ENCODE assay signal across 8 cellular contexts in the genomic region with DNA sequence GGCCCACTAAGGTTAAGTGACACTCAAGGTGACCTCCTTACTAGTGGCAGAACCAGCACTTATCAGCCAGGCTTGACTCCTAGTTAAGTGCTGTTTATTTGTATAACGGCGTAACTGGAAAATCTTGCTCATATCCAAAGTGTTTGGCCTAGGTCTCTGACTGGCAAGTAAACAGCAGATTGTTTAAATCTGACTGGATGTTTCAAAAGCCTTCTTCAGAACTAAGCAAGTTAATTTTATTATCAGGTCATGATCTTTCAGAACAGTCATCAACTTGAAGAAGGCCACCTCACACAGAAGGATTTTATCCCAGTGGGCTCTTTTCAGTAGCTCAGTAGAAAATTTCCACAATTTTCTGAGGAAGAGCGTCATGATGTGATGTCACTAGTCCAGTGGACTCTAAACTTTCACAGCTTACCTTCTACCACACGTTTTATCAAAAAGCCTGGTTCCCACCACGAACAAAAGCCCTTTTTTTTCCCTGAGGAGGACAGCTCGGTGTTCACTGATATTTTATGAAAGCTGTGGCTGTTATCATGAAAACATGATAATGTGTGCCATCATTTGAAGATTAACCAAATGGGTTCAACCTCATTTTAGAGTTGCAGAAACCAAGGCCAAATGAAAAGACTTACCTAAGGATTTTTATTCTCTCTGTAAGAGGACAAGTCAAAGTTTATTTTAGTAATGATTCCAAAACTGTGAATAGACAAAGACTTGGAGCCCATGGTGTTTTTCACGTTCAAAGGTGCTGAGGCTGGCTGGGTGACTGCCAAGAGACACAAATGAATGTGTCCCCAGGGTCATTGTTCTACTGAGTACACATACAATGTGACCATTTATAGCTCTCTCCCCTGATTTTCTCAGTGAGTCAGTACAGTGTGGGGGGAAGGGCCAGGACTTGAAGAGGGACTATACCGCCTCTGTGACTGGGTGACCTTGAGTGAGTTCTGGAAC. TPM values are rescaled to one million over a fixed set of nuclear protein-coding genes. Genes with fewer than 3 reads are reported as not detected.
DNase-seq lines count a peak whose midpoint lies in the region; ATAC-seq and TF ChIP-seq lines count a peak whose summit lies in the region.

No MANE protein-coding gene starts in this region.

- no peaks in the 10 kb centered on the region for H3K27me3 ChIP-seq in hepatocyte

- H4K20me1 ChIP-seq in hepatocyte (ENCODE audit: insufficient read depth, poor library complexity, severe bottlenecking): no peaks in the 10 kb centered on the region

- TF ChIP-seq CTCF in VCaP (conservative IDR thresholded peaks at IDR 0.05) (no peak), hepatocyte (IDR thresholded peaks at IDR 0.05; ENCODE audit: poor library complexity) (no peak)

- ATAC-seq in HG03521 (IDR thresholded peaks at IDR 0.05; ENCODE audit: unreplicated experiment): no peak
- ATAC-seq in HG03095 (IDR thresholded peaks at IDR 0.05; ENCODE audit: unreplicated experiment): no peak

- H3K4me3 ChIP-seq in hepatocyte: no peak overlapping the region

- H3K9me3 ChIP-seq in hepatocyte (ENCODE audit: low read depth): no peaks in the 10 kb centered on the region

- 53% methylated on average over 8 of the region's 8 CpGs for WGBS in hepatocyte (ENCODE audit: low lambda C conversion rate, missing lambda C conversion rate)

- H3K4me2 ChIP-seq in hepatocyte: peak overlapping the region; percentile 39

- H3K36me3 ChIP-seq in hepatocyte (replicated peaks; ENCODE audit: insufficient read depth, low read depth): no peaks in the 10 kb centered on the region

- H3K27ac ChIP-seq in VCaP (peak overlapping the region; percentile 10; the same call in 1 of the 2 replicates), hepatocyte (peak overlapping the region; percentile 91), temporal lobe (ENCODE audit: low read depth, low read length) (peak overlapping the region; percentile 73)

- peaks cover 14% of the 10 kb centered on the region for H3K4me1 ChIP-seq in hepatocyte (ENCODE audit: insufficient read depth)

- TF ChIP-seq EP300 in Ishikawa (IDR thresholded peaks at IDR 0.05; ENCODE audit: borderline replicate concordance): peak; percentile 67; the same call in 1 of the 2 replicates

- H3K79me2 ChIP-seq in hepatocyte: no peaks in the 10 kb centered on the region

- peak; percentile 86 for DNase-seq in hepatocyte (ENCODE audit: low spot score)
- DNase-seq in mesenteric fat pad (ENCODE audit: low spot score): no peak
- no peak for DNase-seq in SKM-1 treated with dmso at 0.1 percent for 144 hours (lab: John Stamatoyannopoulos, UW; ENCODE audit: unreplicated experiment)

- TF ChIP-seq RAD21 in Ishikawa (IDR thresholded peaks at IDR 0.05; ENCODE audit: low read depth): no peak

- H3K9me2 ChIP-seq in hepatocyte (replicated peaks; ENCODE audit: insufficient read depth): no peaks in the 10 kb centered on the region

- H2AFZ ChIP-seq in hepatocyte: no peak overlapping the region

TF ChIP-seq in Ishikawa, 13 proteins besides CTCF, POLR2A, EP300 and RAD21:
- TF ChIP-seq EGR1 (IDR thresholded peaks at IDR 0.05): no peak
- TF ChIP-seq CEBPB (IDR thresholded peaks at IDR 0.05): no peak
- TF ChIP-seq, protein P1, sequence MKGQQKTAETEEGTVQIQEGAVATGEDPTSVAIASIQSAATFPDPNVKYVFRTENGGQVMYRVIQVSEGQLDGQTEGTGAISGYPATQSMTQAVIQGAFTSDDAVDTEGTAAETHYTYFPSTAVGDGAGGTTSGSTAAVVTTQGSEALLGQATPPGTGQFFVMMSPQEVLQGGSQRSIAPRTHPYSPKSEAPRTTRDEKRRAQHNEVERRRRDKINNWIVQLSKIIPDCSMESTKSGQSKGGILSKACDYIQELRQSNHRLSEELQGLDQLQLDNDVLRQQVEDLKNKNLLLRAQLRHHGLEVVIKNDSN (IDR thresholded peaks at IDR 0.05): no peak
- TF ChIP-seq TCF12 (IDR thresholded peaks at IDR 0.05; ENCODE audit: low read depth): peak; percentile 51; the same call in 1 of the 2 replicates
- no peak for TF ChIP-seq YY1 (IDR thresholded peaks at IDR 0.05; ENCODE audit: low read depth)
- no peak for TF ChIP-seq CREB1 (IDR thresholded peaks at IDR 0.05; ENCODE audit: low read depth)
- TF ChIP-seq NFIC (IDR thresholded peaks at IDR 0.05): peak; percentile 78
- TF ChIP-seq TEAD4 (IDR thresholded peaks at IDR 0.05): 0 out of 2 replicates have a peak, but pooled peaks have one; percentile 36
- no peak for TF ChIP-seq ZBTB7A (IDR thresholded peaks at IDR 0.05; ENCODE audit: low read depth)
- no peak for TF ChIP-seq TAF1 (IDR thresholded peaks at IDR 0.05; ENCODE audit: low read depth)
- TF ChIP-seq, protein P2, sequence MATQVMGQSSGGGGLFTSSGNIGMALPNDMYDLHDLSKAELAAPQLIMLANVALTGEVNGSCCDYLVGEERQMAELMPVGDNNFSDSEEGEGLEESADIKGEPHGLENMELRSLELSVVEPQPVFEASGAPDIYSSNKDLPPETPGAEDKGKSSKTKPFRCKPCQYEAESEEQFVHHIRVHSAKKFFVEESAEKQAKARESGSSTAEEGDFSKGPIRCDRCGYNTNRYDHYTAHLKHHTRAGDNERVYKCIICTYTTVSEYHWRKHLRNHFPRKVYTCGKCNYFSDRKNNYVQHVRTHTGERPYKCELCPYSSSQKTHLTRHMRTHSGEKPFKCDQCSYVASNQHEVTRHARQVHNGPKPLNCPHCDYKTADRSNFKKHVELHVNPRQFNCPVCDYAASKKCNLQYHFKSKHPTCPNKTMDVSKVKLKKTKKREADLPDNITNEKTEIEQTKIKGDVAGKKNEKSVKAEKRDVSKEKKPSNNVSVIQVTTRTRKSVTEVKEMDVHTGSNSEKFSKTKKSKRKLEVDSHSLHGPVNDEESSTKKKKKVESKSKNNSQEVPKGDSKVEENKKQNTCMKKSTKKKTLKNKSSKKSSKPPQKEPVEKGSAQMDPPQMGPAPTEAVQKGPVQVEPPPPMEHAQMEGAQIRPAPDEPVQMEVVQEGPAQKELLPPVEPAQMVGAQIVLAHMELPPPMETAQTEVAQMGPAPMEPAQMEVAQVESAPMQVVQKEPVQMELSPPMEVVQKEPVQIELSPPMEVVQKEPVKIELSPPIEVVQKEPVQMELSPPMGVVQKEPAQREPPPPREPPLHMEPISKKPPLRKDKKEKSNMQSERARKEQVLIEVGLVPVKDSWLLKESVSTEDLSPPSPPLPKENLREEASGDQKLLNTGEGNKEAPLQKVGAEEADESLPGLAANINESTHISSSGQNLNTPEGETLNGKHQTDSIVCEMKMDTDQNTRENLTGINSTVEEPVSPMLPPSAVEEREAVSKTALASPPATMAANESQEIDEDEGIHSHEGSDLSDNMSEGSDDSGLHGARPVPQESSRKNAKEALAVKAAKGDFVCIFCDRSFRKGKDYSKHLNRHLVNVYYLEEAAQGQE (IDR thresholded peaks at IDR 0.05; ENCODE audit: low read depth): no peak
- no peak for TF ChIP-seq FOXM1 (IDR thresholded peaks at IDR 0.05; ENCODE audit: borderline replicate concordance, low read depth)
- TF ChIP-seq, protein P3, sequence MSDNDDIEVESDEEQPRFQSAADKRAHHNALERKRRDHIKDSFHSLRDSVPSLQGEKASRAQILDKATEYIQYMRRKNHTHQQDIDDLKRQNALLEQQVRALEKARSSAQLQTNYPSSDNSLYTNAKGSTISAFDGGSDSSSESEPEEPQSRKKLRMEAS (IDR thresholded peaks at IDR 0.05): no peak

RNA-seq across cellular contexts. Expression of a gene that starts 9.1 kb away (rescaled TPM):
- total RNA-seq in hepatocyte (3.2 and 20.2 TPM in 2 replicates), temporal lobe (78.2 TPM), mesenteric fat pad (4.2 TPM)
- 3.1 and 3.5 TPM in 2 replicates for polyA plus RNA-seq in hepatocyte

Comparison
In these comparisons a context has a peak if more than half of its experiments do, and no peak if none do; other contexts are left out.
1. H3K27ac ChIP-seq: peak in every context shown above with its lines; median percentile 91 in hepatocyte; 73 in temporal lobe; 10 in VCaP.